Comparison of ENCODE assay signal across 17 cellular contexts in the genomic region with DNA sequence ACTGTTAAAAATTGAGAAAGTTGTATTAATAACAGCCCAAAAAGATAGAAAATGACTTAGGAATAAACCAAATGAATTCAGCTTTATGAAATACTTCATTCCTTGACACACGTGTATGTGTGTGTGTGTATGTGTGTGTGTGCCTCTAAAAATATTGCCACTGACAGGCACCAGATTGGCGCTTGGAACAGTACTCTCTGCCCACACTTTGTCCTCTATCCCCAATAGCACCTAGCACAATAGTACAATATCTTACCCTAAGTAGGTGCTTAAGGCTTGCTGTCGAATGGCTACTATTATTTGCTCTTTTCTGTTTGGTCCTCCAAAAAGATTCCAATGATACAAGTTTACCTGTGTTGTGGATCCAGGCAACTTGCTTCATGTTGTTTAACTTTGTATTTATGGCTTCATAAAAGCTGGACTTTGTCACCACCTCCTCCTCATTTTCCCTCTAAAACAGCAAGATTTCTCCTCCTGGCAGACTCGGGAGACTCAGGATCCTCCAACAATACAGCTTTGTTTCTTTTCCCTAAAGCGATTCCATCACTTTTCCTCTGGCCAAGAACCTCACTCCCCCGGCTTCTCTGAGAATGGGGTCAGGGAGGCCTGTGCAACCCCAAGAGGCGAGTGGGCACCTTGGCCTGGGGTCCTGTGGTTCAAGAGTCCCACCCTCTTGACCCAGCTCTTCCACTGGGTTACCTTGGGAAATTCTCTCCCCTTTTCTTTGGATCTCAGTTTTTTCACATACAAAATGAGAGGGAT. TPM values are rescaled to one million over a fixed set of nuclear protein-coding genes. Genes with fewer than 3 reads are reported as not detected.
A peak's percentile ranks its signal among the peaks of the same experiment; 100 is the strongest.
DNase-seq lines count a peak whose midpoint lies in the region; ATAC-seq, FAIRE-seq and TF ChIP-seq lines count a peak whose summit lies in the region.
"Had no signal": no experiment of that assay in that cellular context is flagged by ENCODE, and none has a peak within 500 bp of the region (broad histone marks: within the 10 kb centered on the region; RNA-seq: fewer than 3 reads in every experiment).

No MANE protein-coding gene starts in this region.

- TF ChIP-seq RAD21 in H1 (IDR thresholded peaks at IDR 0.05 in 1 of 2, conservative IDR thresholded peaks at IDR 0.05 in 1 of 2; ENCODE audit: low read depth in 2 of 2, low read length in 2 of 2), result no peak

- TF ChIP-seq EP300 in H1 (IDR thresholded peaks at IDR 0.05; ENCODE audit: borderline replicate concordance in 1 of 2, low read depth in 2 of 2, low read length in 2 of 2), result no peak

- peak overlapping the region; percentile 51 to 52; a peak in 1 of 4 replicates for H3K4me2 ChIP-seq in H1 (ENCODE audit: insufficient read depth in 1 of 2, low read depth in 2 of 2, low read length in 2 of 2)

- H3K9me3 Mint-ChIP-seq in activated naive CD8-positive, alpha-beta T cell treated with anti-CD3 and anti-CD28 coated beads, Interleukin-2, amount 50 U/mL, for 24 hours, result no peaks in the 10 kb centered on the region

- H3K23ac ChIP-seq in H1 (ENCODE audit: insufficient read length), result no peak overlapping the region

- H2BK5ac ChIP-seq in H1 (ENCODE audit: low read depth, low read length), result no peak overlapping the region

- WGBS in H1 (ENCODE audit: extremely low coverage in 1 of 2, insufficient coverage in 1 of 2, insufficient read length in 1 of 2, insufficient replicate concordance in 2 of 2, low coverage in 1 of 2, low lambda C conversion rate in 2 of 2, missing lambda C conversion rate in 1 of 2), 2 experiments, result 89% methylated on average over 7 of the region's 7 CpGs; no CpG with 5 or more reads in 1 of the 2 experiments
- 79 to 91% (median 83%) methylated on average over 7 of the region's 7 CpGs for WGBS in spleen, 5 donors

- H3K27me3 ChIP-seq in H1 (replicated peaks in 1 of 4; ENCODE audit: control insufficient read depth in 3 of 4, extremely low read depth in 1 of 4, insufficient read depth in 3 of 4, low read length in 3 of 4), result peaks cover 0 to 5% (median 0%) of the 10 kb centered on the region in 4 experiments; a peak in 2 of 7 replicates
- H3K27me3 ChIP-seq in spleen (replicated peaks in 1 of 7), result no peaks in the 10 kb centered on the region

- H3K14ac ChIP-seq in H1 (ENCODE audit: insufficient read length), result no peak overlapping the region

- intact Hi-C loops in spleen (cut with DNase I; ENCODE audit: low total_unique reads), result no loop called here

- H3K27me3 Mint-ChIP-seq in activated naive CD8-positive, alpha-beta T cell treated with anti-CD3 and anti-CD28 coated beads, Interleukin-2, amount 50 U/mL, for 24 hours, result no peaks in the 10 kb centered on the region

- H4K91ac ChIP-seq in H1 (replicated peaks; ENCODE audit: insufficient read length, low read length), result no peak overlapping the region

- no peak overlapping the region for H3K4me3 Mint-ChIP-seq in activated naive CD8-positive, alpha-beta T cell treated with anti-CD3 and anti-CD28 coated beads, Interleukin-2, amount 50 U/mL, for 24 hours
- H3K4me3 Mint-ChIP-seq: T-helper 17 cell had no signal

- H3K4me1 ChIP-seq in H1 (replicated peaks in 1 of 4; ENCODE audit: control insufficient read depth in 3 of 4, insufficient read depth in 4 of 4, low read length in 3 of 4) (peaks cover 3 to 19% (median 11%) of the 10 kb centered on the region in 4 experiments), spleen (peaks cover 3 to 18% (median 10%) of the 10 kb centered on the region in 6 donors)

- no peaks in the 10 kb centered on the region for H3K36me3 Mint-ChIP-seq in activated naive CD8-positive, alpha-beta T cell treated with anti-CD3 and anti-CD28 coated beads, Interleukin-2, amount 50 U/mL, for 24 hours (ENCODE audit: low read depth)

- H2AFZ ChIP-seq in H1 (ENCODE audit: low read length), result peak overlapping the region; percentile 64; the same call in 1 of the 2 replicates

- TF ChIP-seq POLR2A in H1 (IDR thresholded peaks at IDR 0.05; ENCODE audit: control extremely low read depth in 1 of 2, low read depth in 2 of 2, low read length in 2 of 2), result no peak
- TF ChIP-seq POLR2A in spleen (IDR thresholded peaks at IDR 0.05), result no peak

- no peaks in the 10 kb centered on the region for H3K79me2 ChIP-seq in H1 (ENCODE audit: control insufficient read depth in 1 of 2, insufficient read depth in 2 of 2, low read length in 2 of 2)

- no peak overlapping the region for H3K4me3 ChIP-seq in H1 (ENCODE audit: extremely low read depth in 1 of 4, insufficient read depth in 2 of 4, low read depth in 3 of 4, low read length in 4 of 4)
- H3K4me3 ChIP-seq in spleen, result no peak overlapping the region
- H3K4me3 ChIP-seq: GM12878 had no signal

- no peak overlapping the region for H4K8ac ChIP-seq in H1 (ENCODE audit: extremely low read depth, insufficient read depth, low read length)

- H2BK12ac ChIP-seq in H1 (ENCODE audit: low read depth, low read length), result no peak overlapping the region; the same call in 1 of the 2 replicates

- peak overlapping the region; percentile 62 for H2BK20ac ChIP-seq in H1 (ENCODE audit: low read length)

- H3K4me1 Mint-ChIP-seq in activated naive CD8-positive, alpha-beta T cell treated with anti-CD3 and anti-CD28 coated beads, Interleukin-2, amount 50 U/mL, for 24 hours, result peaks cover 20% of the 10 kb centered on the region

- H2BK120ac ChIP-seq in H1 (replicated peaks; ENCODE audit: low read depth, low read length), result peak overlapping the region; percentile 29

- H2AK5ac ChIP-seq in H1 (ENCODE audit: low read depth, low read length), result no peak overlapping the region

- DNase-seq in HT-29 (ENCODE audit: low spot score) (peak; percentile 15), H1 (ENCODE audit: low read depth in 1 of 2, low spot score in 2 of 2) (no peak), middle frontal gyrus (ENCODE audit: extremely low spot score, low spot score) (peak; percentile 41), spleen (no peak)
- DNase-seq in stimulated activated CD4-positive, alpha-beta T cell treated with anti-CD3 and anti-CD28 coated beads, Interleukin-4, amount 100 ng/mL, for 4 hours, result no peak
- DNase-seq in activated naive CD8-positive, alpha-beta T cell treated with anti-CD3 and anti-CD28 coated beads, Interleukin-2, amount 50 U/mL, for 24 hours, result no peak
- DNase-seq: dermis blood vessel endothelial cell; H7; islet precursor cell; stimulated activated CD4-positive, alpha-beta T cell treated with anti-CD3 and anti-CD28 coated beads, Interleukin-15, amount 100 ng/mL, for 24 hours; T-helper 17 cell had no signal

- ATAC-seq in HG03342 (IDR thresholded peaks at IDR 0.05; ENCODE audit: unreplicated experiment), result no peak
- no peak for ATAC-seq in activated naive CD8-positive, alpha-beta T cell treated with anti-CD3 and anti-CD28 coated beads, Interleukin-2, amount 50 U/mL, for 24 hours
- ATAC-seq in GM19395 (IDR thresholded peaks at IDR 0.05; ENCODE audit: unreplicated experiment), result no peak
- ATAC-seq: activated CD4-positive, CD25-positive, alpha-beta regulatory T cell treated with anti-CD3 and anti-CD28 coated beads, Interleukin-2, amount 50 U/mL, for 24 hours; GM12878; T-helper 17 cell had no signal

- POLR2A ChIA-PET in H1 (lab: Charles Lee; ENCODE audit: partially characterized antibody), result no interaction called here

- H4K20me1 ChIP-seq in H1 (replicated peaks in 1 of 2; ENCODE audit: control insufficient read depth in 1 of 2, insufficient read depth in 2 of 2, low read length in 2 of 2), result no peaks in the 10 kb centered on the region

- no peak overlapping the region for H2BK15ac ChIP-seq in H1 (ENCODE audit: low read length)

- no peak overlapping the region for H3K4ac ChIP-seq in H1 (replicated peaks; ENCODE audit: insufficient read length, low read depth, low read length)

- no peak overlapping the region for H4K5ac ChIP-seq in H1 (ENCODE audit: insufficient read length, low read depth, low read length)

- TF ChIP-seq CTCF in H1 (IDR thresholded peaks at IDR 0.05; ENCODE audit: control extremely low read depth in 1 of 3, insufficient read depth in 1 of 3, low read depth in 1 of 3, low read length in 3 of 3), result no peak
- no peak for TF ChIP-seq CTCF in spleen (IDR thresholded peaks at IDR 0.05 in 8 of 11, conservative IDR thresholded peaks at IDR 0.05 in 3 of 11)

- H3K56ac ChIP-seq in H1 (replicated peaks; ENCODE audit: insufficient read length, low read depth, low read length), result no peak overlapping the region

- CTCF ChIA-PET in H1 (lab: Charles Lee; ENCODE audit: partially characterized antibody), result interaction anchor here (0.7 to 1.5 kb wide), 3 partner anchors 96 to 308 kb away, joined by 3 to 5 read pairs (median 4); no protein-coding TSS in a partner anchor

- H3K36me3 ChIP-seq in H1 (ENCODE audit: control insufficient read depth in 2 of 4, insufficient read depth in 4 of 4, low read length in 3 of 4) (no peaks in the 10 kb centered on the region), spleen (no peaks in the 10 kb centered on the region)

- H3K9ac ChIP-seq in H1 (replicated peaks in 1 of 4; ENCODE audit: extremely low read depth in 1 of 4, low read depth in 3 of 4, low read length in 3 of 4), result no peak overlapping the region

- no peak overlapping the region for H3K27ac Mint-ChIP-seq in activated naive CD8-positive, alpha-beta T cell treated with anti-CD3 and anti-CD28 coated beads, Interleukin-2, amount 50 U/mL, for 24 hours
- H3K27ac Mint-ChIP-seq: T-helper 17 cell had no signal

- H3K18ac ChIP-seq in H1 (ENCODE audit: extremely low read depth, low read length), result peak overlapping the region; percentile 56; the same call in 1 of the 2 replicates

- H3K27ac ChIP-seq in H1 (ENCODE audit: low read depth, low read length), result no peak overlapping the region
- H3K27ac ChIP-seq in spleen, result peak overlapping the region in 5 of 8 donors; percentile 5 to 44 (median 27)
- H3K27ac ChIP-seq: epithelial cell of prostate had no signal

- no peaks in the 10 kb centered on the region for H3K79me1 ChIP-seq in H1 (ENCODE audit: low read depth, low read length)

- FAIRE-seq in H1 (lab: Jason Lieb, UNC), result no peak
- FAIRE-seq: D721Med, GM12878 had no signal

- H3K9me3 ChIP-seq in H1 (ENCODE audit: insufficient read depth in 2 of 2, low read depth in 1 of 2, low read length in 1 of 2) (no peaks in the 10 kb centered on the region), spleen (no peaks in the 10 kb centered on the region)

- no peaks in the 10 kb centered on the region for H3K23me2 ChIP-seq in H1 (ENCODE audit: low read depth, low read length)

TF ChIP-seq in H1, 55 proteins besides CTCF, POLR2A, EP300 and RAD21 (continues in another document):
- TF ChIP-seq SP2 (IDR thresholded peaks at IDR 0.05; ENCODE audit: low read length) (no peak), MAFK (IDR thresholded peaks at IDR 0.05; ENCODE audit: low read depth, low read length) (no peak)

RNA-seq across cellular contexts. Expression of a gene that starts 43.3 kb away (rescaled TPM):
- 14.6 and 15.1 TPM in 2 replicates for total RNA-seq in HT-29 (2014; rRNA removed; shearing (Covaris generic))
- total RNA-seq in H1 (2021; fragmentation: NEBNext Ultra II Directional; extraction: Animal tissue kit (Norgen Biotek cat#: 25700)), result 20.4 and 22.0 TPM in 2 replicates
- polyA plus RNA-seq in H1 (2011; rRNA removed) (7.3 and 7.6 TPM in 2 replicates), spleen (1 to 10 TPM; 1.9 to 3.2 (median 2.3) TPM)
- polyA plus RNA-seq in H1 (2011; cell fraction: cytosol; rRNA removed), result 6.8 TPM
- polyA plus RNA-seq in H1 (2011; cell fraction: nucleus; rRNA removed), result 6.3 TPM
- 5.1 to 6.7 TPM (median 5.9 TPM) in 4 replicates for polyA plus RNA-seq in H1 (2012, experiment 1 of 2)
- polyA plus RNA-seq in H1 (2012, experiment 2 of 2), result 0.79 TPM
- polyA plus RNA-seq in H1 (2013, experiment 1 of 2), result 14.3 TPM
- 16.9 TPM for polyA plus RNA-seq in H1 (2013, experiment 2 of 2)
- polyA minus RNA-seq in H1 (2011; rRNA and poly(A)+ RNA removed), result 31.2 and 33.5 TPM in 2 replicates
- polyA minus RNA-seq in H1 (2011; cell fraction: cytosol; rRNA and poly(A)+ RNA removed), result 15.2 TPM
- polyA minus RNA-seq in H1 (2011; cell fraction: nucleus; rRNA and poly(A)+ RNA removed), result 27.4 TPM
- total RNA-seq in spleen, result 10 to 100 TPM; 11.8 to 23.3 (median 17.7) TPM

Comparison
In these comparisons a context has a peak if more than half of its experiments do, and no peak if none do; other contexts are left out.
1. DNase-seq: peak in HT-29 (single experiment) and middle frontal gyrus (single experiment); none in H1 (0 of 2), spleen (single experiment), stimulated activated CD4-positive, alpha-beta T cell treated with anti-CD3 and anti-CD28 coated beads, Interleukin-4, amount 100 ng/mL, for 4 hours (0 of 2) and activated naive CD8-positive, alpha-beta T cell treated with anti-CD3 and anti-CD28 coated beads, Interleukin-2, amount 50 U/mL, for 24 hours (single experiment).